ENCODE assay signal across 1 cellular context in the genomic region with DNA sequence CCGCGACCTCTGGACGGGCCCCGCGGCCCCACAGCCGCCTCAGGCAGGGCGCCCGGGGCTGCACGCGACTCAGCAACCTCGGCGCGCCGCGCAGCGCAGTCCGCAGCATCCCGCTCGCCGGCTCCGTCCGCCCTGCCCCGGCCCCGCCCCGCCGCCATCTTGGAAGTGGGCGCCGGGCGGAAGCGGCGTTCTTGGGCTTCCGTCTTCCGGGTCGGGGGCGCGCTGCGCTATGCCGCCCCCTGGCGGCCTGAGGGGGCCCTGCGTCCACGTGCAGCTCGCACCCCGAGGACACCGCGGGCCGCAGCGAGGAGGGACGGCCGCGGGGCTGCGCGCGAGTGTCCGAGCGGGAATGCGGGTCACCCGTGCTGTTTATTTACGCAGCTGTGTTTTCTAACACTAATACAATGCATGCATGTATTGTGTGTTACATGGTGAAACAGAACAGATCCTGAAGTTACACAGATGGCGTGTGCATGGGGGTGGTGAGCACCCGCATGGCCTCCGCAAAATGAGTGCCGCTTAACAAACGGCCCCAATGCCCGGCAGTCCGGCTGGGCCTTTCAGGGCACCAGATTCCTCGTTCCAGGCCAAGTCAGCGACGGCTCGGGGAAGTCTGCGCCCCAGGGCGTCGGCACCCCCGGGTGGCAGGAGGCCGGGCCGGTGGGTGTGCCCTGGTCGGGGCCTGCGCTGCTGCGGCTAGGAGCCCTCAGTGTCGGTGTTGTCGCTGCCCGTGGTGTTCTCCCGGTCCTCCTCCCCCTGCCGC.
TF ChIP-seq lines count a peak whose summit lies in the region.

A gene (minus strand): TSS at position 139 of the 763 bp plus-strand sequence. CDS start 30 bp downstream, at position 109.

TF ChIP-seq in HepG2, 621 proteins besides CTCF, POLR2A, EP300 and RAD21 (continued from another document and continues in another):
- TF ChIP-seq, protein P1, sequence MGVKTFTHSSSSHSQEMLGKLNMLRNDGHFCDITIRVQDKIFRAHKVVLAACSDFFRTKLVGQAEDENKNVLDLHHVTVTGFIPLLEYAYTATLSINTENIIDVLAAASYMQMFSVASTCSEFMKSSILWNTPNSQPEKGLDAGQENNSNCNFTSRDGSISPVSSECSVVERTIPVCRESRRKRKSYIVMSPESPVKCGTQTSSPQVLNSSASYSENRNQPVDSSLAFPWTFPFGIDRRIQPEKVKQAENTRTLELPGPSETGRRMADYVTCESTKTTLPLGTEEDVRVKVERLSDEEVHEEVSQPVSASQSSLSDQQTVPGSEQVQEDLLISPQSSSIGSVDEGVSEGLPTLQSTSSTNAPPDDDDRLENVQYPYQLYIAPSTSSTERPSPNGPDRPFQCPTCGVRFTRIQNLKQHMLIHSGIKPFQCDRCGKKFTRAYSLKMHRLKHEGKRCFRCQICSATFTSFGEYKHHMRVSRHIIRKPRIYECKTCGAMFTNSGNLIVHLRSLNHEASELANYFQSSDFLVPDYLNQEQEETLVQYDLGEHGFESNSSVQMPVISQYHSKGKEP (CRISPR knock-in tag; IDR thresholded peaks at IDR 0.05), result 0 out of 2 replicates have a peak, but pooled peaks have one; percentile 74
- TF ChIP-seq SIX4 (CRISPR knock-in tag; IDR thresholded peaks at IDR 0.05) (no peak; the same call in 1 of the 2 replicates), NFIB (CRISPR knock-in tag; IDR thresholded peaks at IDR 0.05; ENCODE audit: borderline replicate concordance) (no peak), CBX1 (IDR thresholded peaks at IDR 0.05; ENCODE audit: low read depth) (peak; percentile 24), LCORL (IDR thresholded peaks at IDR 0.05) (no peak), LCORL (CRISPR knock-in tag; IDR thresholded peaks at IDR 0.05) (peak; percentile 62; the same call in 1 of the 2 replicates), CBX5 (CRISPR knock-in tag; IDR thresholded peaks at IDR 0.05; ENCODE audit: borderline replicate concordance) (0 out of 2 replicates have a peak, but pooled peaks have one; percentile 35), SIN3B (IDR thresholded peaks at IDR 0.05; ENCODE audit: low read length) (no peak), ZNF563 (CRISPR knock-in tag; IDR thresholded peaks at IDR 0.05) (peak; percentile 45; the same call in 1 of the 2 replicates), SMAD1 (CRISPR knock-in tag; IDR thresholded peaks at IDR 0.05; ENCODE audit: borderline replicate concordance, low read depth) (peak; percentile 85; the same call in 1 of the 2 replicates)
- TF ChIP-seq, protein P2, sequence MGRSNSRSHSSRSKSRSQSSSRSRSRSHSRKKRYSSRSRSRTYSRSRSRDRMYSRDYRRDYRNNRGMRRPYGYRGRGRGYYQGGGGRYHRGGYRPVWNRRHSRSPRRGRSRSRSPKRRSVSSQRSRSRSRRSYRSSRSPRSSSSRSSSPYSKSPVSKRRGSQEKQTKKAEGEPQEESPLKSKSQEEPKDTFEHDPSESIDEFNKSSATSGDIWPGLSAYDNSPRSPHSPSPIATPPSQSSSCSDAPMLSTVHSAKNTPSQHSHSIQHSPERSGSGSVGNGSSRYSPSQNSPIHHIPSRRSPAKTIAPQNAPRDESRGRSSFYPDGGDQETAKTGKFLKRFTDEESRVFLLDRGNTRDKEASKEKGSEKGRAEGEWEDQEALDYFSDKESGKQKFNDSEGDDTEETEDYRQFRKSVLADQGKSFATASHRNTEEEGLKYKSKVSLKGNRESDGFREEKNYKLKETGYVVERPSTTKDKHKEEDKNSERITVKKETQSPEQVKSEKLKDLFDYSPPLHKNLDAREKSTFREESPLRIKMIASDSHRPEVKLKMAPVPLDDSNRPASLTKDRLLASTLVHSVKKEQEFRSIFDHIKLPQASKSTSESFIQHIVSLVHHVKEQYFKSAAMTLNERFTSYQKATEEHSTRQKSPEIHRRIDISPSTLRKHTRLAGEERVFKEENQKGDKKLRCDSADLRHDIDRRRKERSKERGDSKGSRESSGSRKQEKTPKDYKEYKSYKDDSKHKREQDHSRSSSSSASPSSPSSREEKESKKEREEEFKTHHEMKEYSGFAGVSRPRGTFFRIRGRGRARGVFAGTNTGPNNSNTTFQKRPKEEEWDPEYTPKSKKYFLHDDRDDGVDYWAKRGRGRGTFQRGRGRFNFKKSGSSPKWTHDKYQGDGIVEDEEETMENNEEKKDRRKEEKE (IDR thresholded peaks at IDR 0.05), result no peak
- TF ChIP-seq, protein P3, sequence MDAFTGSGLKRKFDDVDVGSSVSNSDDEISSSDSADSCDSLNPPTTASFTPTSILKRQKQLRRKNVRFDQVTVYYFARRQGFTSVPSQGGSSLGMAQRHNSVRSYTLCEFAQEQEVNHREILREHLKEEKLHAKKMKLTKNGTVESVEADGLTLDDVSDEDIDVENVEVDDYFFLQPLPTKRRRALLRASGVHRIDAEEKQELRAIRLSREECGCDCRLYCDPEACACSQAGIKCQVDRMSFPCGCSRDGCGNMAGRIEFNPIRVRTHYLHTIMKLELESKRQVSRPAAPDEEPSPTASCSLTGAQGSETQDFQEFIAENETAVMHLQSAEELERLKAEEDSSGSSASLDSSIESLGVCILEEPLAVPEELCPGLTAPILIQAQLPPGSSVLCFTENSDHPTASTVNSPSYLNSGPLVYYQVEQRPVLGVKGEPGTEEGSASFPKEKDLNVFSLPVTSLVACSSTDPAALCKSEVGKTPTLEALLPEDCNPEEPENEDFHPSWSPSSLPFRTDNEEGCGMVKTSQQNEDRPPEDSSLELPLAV (CRISPR knock-in tag; conservative IDR thresholded peaks at IDR 0.05; ENCODE audit: low read depth), result peak; percentile 87; the same call in 1 of the 2 replicates
- TF ChIP-seq, protein P4, sequence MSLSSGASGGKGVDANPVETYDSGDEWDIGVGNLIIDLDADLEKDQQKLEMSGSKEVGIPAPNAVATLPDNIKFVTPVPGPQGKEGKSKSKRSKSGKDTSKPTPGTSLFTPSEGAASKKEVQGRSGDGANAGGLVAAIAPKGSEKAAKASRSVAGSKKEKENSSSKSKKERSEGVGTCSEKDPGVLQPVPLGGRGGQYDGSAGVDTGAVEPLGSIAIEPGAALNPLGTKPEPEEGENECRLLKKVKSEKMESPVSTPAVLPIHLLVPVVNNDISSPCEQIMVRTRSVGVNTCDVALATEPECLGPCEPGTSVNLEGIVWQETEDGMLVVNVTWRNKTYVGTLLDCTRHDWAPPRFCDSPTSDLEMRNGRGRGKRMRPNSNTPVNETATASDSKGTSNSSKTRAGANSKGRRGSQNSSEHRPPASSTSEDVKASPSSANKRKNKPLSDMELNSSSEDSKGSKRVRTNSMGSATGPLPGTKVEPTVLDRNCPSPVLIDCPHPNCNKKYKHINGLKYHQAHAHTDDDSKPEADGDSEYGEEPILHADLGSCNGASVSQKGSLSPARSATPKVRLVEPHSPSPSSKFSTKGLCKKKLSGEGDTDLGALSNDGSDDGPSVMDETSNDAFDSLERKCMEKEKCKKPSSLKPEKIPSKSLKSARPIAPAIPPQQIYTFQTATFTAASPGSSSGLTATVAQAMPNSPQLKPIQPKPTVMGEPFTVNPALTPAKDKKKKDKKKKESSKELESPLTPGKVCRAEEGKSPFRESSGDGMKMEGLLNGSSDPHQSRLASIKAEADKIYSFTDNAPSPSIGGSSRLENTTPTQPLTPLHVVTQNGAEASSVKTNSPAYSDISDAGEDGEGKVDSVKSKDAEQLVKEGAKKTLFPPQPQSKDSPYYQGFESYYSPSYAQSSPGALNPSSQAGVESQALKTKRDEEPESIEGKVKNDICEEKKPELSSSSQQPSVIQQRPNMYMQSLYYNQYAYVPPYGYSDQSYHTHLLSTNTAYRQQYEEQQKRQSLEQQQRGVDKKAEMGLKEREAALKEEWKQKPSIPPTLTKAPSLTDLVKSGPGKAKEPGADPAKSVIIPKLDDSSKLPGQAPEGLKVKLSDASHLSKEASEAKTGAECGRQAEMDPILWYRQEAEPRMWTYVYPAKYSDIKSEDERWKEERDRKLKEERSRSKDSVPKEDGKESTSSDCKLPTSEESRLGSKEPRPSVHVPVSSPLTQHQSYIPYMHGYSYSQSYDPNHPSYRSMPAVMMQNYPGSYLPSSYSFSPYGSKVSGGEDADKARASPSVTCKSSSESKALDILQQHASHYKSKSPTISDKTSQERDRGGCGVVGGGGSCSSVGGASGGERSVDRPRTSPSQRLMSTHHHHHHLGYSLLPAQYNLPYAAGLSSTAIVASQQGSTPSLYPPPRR (CRISPR knock-in tag; IDR thresholded peaks at IDR 0.05; ENCODE audit: borderline replicate concordance), result peak; percentile 54
- TF ChIP-seq, protein P5, sequence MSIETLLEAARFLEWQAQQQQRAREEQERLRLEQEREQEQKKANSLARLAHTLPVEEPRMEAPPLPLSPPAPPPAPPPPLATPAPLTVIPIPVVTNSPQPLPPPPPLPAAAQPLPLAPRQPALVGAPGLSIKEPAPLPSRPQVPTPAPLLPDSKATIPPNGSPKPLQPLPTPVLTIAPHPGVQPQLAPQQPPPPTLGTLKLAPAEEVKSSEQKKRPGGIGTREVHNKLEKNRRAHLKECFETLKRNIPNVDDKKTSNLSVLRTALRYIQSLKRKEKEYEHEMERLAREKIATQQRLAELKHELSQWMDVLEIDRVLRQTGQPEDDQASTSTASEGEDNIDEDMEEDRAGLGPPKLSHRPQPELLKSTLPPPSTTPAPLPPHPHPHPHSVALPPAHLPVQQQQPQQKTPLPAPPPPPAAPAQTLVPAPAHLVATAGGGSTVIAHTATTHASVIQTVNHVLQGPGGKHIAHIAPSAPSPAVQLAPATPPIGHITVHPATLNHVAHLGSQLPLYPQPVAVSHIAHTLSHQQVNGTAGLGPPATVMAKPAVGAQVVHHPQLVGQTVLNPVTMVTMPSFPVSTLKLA (IDR thresholded peaks at IDR 0.05), result peak; percentile 47; the same call in 1 of the 2 replicates
- TF ChIP-seq, protein P6, sequence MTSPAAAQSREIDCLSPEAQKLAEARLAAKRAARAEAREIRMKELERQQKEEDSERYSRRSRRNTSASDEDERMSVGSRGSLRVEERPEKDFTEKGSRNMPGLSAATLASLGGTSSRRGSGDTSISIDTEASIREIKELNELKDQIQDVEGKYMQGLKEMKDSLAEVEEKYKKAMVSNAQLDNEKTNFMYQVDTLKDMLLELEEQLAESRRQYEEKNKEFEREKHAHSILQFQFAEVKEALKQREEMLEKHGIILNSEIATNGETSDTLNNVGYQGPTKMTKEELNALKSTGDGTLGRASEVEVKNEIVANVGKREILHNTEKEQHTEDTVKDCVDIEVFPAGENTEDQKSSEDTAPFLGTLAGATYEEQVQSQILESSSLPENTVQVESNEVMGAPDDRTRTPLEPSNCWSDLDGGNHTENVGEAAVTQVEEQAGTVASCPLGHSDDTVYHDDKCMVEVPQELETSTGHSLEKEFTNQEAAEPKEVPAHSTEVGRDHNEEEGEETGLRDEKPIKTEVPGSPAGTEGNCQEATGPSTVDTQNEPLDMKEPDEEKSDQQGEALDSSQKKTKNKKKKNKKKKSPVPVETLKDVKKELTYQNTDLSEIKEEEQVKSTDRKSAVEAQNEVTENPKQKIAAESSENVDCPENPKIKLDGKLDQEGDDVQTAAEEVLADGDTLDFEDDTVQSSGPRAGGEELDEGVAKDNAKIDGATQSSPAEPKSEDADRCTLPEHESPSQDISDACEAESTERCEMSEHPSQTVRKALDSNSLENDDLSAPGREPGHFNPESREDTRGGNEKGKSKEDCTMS (CRISPR knock-in tag; conservative IDR thresholded peaks at IDR 0.05), result no peak
- TF ChIP-seq, protein P7, sequence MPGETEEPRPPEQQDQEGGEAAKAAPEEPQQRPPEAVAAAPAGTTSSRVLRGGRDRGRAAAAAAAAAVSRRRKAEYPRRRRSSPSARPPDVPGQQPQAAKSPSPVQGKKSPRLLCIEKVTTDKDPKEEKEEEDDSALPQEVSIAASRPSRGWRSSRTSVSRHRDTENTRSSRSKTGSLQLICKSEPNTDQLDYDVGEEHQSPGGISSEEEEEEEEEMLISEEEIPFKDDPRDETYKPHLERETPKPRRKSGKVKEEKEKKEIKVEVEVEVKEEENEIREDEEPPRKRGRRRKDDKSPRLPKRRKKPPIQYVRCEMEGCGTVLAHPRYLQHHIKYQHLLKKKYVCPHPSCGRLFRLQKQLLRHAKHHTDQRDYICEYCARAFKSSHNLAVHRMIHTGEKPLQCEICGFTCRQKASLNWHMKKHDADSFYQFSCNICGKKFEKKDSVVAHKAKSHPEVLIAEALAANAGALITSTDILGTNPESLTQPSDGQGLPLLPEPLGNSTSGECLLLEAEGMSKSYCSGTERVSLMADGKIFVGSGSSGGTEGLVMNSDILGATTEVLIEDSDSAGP (CRISPR knock-in tag; IDR thresholded peaks at IDR 0.05; ENCODE audit: borderline replicate concordance), result peak; percentile 87
- TF ChIP-seq, protein P8, sequence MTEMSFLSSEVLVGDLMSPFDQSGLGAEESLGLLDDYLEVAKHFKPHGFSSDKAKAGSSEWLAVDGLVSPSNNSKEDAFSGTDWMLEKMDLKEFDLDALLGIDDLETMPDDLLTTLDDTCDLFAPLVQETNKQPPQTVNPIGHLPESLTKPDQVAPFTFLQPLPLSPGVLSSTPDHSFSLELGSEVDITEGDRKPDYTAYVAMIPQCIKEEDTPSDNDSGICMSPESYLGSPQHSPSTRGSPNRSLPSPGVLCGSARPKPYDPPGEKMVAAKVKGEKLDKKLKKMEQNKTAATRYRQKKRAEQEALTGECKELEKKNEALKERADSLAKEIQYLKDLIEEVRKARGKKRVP (CRISPR knock-in tag; IDR thresholded peaks at IDR 0.05), result peak in 1 of 2 experiments; percentile 76; a peak in 1 of 4 replicates
